In the genomic region with DNA sequence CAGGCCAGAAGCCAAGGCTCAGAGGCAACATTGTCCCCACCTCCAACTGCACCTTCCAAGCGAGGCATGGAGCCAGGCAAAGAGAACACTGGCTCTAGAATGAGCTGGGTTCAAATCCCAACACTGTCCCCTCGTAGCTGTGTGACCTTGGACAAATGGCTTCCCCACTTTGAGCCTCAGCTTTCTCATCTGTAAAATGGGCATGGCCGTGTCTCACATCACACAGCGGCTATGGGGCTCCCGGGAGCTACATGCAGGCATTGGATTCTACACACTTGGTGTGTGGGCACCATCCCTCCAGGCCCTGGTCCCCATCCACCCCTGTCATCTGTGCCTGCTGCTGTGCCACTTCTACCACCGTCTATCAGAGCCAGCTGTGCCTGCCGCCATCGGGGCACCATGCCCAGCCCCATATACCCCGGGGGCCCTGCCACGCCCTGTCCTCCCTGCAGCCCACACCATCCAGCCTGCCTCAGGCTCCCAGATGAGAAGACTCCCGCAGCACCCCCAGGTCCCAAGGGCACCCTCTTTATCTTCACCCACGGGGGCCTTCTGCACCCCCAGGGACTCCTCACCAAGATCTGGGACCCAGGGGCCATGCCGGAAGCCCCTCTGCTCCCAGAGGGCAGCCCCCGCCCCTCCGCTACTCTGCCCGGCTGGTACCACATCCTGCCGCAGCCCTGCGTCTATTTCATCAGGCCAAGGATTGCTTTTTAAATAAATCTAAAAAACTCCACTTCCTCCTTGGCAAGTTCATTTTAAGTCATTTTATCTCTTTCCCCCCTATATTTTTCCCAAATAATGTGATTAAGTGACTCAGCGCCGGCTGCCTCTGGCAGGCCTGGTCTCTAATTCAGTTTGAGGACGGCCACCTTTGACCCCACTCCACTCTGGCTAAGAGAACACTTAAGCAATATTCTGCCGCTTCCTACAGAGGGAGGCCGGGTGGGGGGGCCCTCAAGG, we compare ENCODE assay signal across 13 cellular contexts.
DNase-seq lines count a peak whose midpoint lies in the region; ATAC-seq, FAIRE-seq and TF ChIP-seq lines count a peak whose summit lies in the region.
"Had no signal": no experiment of that assay in that cellular context is flagged by ENCODE, and none has a peak within 500 bp of the region (broad histone marks: within the 10 kb centered on the region; RNA-seq: fewer than 3 reads in every experiment).

No MANE protein-coding gene starts in this region.

- H3K9me3 Mint-ChIP-seq in activated CD4-positive, alpha-beta memory T cell treated with anti-CD3 and anti-CD28 coated beads, Interleukin-2, amount 10 ng/mL, durations not matched to agents 7 days and 5 days = no peaks in the 10 kb centered on the region

- DNase-seq in left cardiac atrium = peak; percentile 18
- DNase-seq in right cardiac atrium = no peak
- DNase-seq in activated CD4-positive, alpha-beta memory T cell treated with anti-CD3 and anti-CD28 coated beads, Interleukin-2, amount 10 ng/mL, durations not matched to agents 7 days and 5 days = peak; percentile 38
- no peak for DNase-seq in keratinocyte (ENCODE audit: low read depth, low spot score)
- DNase-seq in aorta = peak; percentile 21 to 59
- no peak for DNase-seq in mucosa of descending colon
- DNase-seq in HPDE6-E6E7 (ENCODE audit: extremely low spot score) = no peak
- no peak for DNase-seq in RKO (ENCODE audit: low spot score)
- DNase-seq: hippocampal formation; stimulated activated CD8-positive, alpha-beta memory T cell treated with anti-CD3 and anti-CD28 coated beads, Interleukin-4, amount 100 ng/mL, for 48 hours had no signal

- peaks cover 11% of the 10 kb centered on the region for H3K4me1 Mint-ChIP-seq in activated CD4-positive, alpha-beta memory T cell treated with anti-CD3 and anti-CD28 coated beads, Interleukin-2, amount 10 ng/mL, durations not matched to agents 7 days and 5 days

- H3K4me3 ChIP-seq in right cardiac atrium (ENCODE audit: low read length) = no peak overlapping the region
- H3K4me3 ChIP-seq in keratinocyte (ENCODE audit: control insufficient read depth in 2 of 3, extremely low read depth in 1 of 3, insufficient read depth in 2 of 3, low read depth in 1 of 3, low read length in 3 of 3) = no peak overlapping the region
- no peak overlapping the region for H3K4me3 ChIP-seq in aorta (ENCODE audit: low read length in 2 of 2)
- H3K4me3 ChIP-seq in mucosa of descending colon = no peak overlapping the region
- H3K4me3 ChIP-seq: smooth muscle cell had no signal

- H3K4me2 ChIP-seq in keratinocyte (ENCODE audit: control insufficient read depth, extremely low read depth, insufficient read depth, low read depth, low read length) = no peak overlapping the region
- H3K4me2 ChIP-seq: smooth muscle cell had no signal

- H3K79me2 ChIP-seq in keratinocyte (ENCODE audit: control insufficient read depth, insufficient read depth, low read length) = no peaks in the 10 kb centered on the region

- H3K27ac ChIP-seq in right cardiac atrium (ENCODE audit: low read length) (no peak overlapping the region), keratinocyte (ENCODE audit: control insufficient read depth, insufficient read depth, low read length) (no peak overlapping the region), aorta (ENCODE audit: low read depth in 1 of 2, low read length in 2 of 2) (no peak overlapping the region)
- H3K27ac ChIP-seq: HL-60 had no signal

- POLR2A ChIA-PET in activated CD4-positive, alpha-beta memory T cell treated with anti-CD3 and anti-CD28 coated beads, Interleukin-2, amount 10 ng/mL, durations not matched to agents 7 days and 5 days (lab: Charles Lee) = no interaction called here

- no peaks in the 10 kb centered on the region for H3K9me3 ChIP-seq in right cardiac atrium (ENCODE audit: control insufficient read depth, low read length)
- H3K9me3 ChIP-seq in keratinocyte (ENCODE audit: control insufficient read depth, low read depth, low read length) = no peaks in the 10 kb centered on the region
- H3K9me3 ChIP-seq in aorta (ENCODE audit: control insufficient read depth, low read length) = no peaks in the 10 kb centered on the region
- no peaks in the 10 kb centered on the region for H3K9me3 ChIP-seq in mucosa of descending colon

- no peaks in the 10 kb centered on the region for H4K20me1 ChIP-seq in keratinocyte (ENCODE audit: control insufficient read depth, extremely low read depth, insufficient read depth, low read length)

- 64% methylated on average over 23 of the region's 23 CpGs for WGBS in right cardiac atrium
- WGBS in aorta, 2 donors = 75 to 76% methylated on average over 23 of the region's 23 CpGs

- H2AFZ ChIP-seq in keratinocyte (ENCODE audit: control insufficient read depth, low read length) = no peak overlapping the region

- H3K4me1 ChIP-seq in right cardiac atrium (ENCODE audit: control insufficient read depth, insufficient read depth, low read length) (no peaks in the 10 kb centered on the region), keratinocyte (ENCODE audit: control insufficient read depth, extremely low read depth, insufficient read depth, low read length) (peaks cover 28% of the 10 kb centered on the region), aorta (ENCODE audit: control insufficient read depth in 1 of 2, insufficient read depth in 2 of 2, low read length in 2 of 2) (no peaks in the 10 kb centered on the region), mucosa of descending colon (ENCODE audit: low read depth) (peaks cover 13% of the 10 kb centered on the region)

- no peaks in the 10 kb centered on the region for H3K36me3 Mint-ChIP-seq in activated CD4-positive, alpha-beta memory T cell treated with anti-CD3 and anti-CD28 coated beads, Interleukin-2, amount 10 ng/mL, durations not matched to agents 7 days and 5 days (ENCODE audit: low read depth)

- no peaks in the 10 kb centered on the region for H3K9me1 ChIP-seq in keratinocyte (ENCODE audit: control insufficient read depth, extremely low read depth, insufficient read depth, low read length)

- dilution Hi-C loops in keratinocyte (cut with MboI; ENCODE audit: extremely low pct_ligation_motif_present, low sequenced_read_pairs) = no loop called here

- H3K4me3 Mint-ChIP-seq in activated CD4-positive, alpha-beta memory T cell treated with anti-CD3 and anti-CD28 coated beads, Interleukin-2, amount 10 ng/mL, durations not matched to agents 7 days and 5 days = no peak overlapping the region

- TF ChIP-seq CTCF in keratinocyte (optimal IDR thresholded peaks at IDR 0.05 in 1 of 3, IDR thresholded peaks at IDR 0.05 in 1 of 3, conservative IDR thresholded peaks at IDR 0.05 in 1 of 3; ENCODE audit: extremely low read depth in 1 of 3, insufficient read depth in 2 of 3, low read length in 3 of 3) (no peak), mucosa of descending colon (IDR thresholded peaks at IDR 0.05) (no peak)

- H3K36me3 ChIP-seq in keratinocyte (ENCODE audit: control insufficient read depth in 2 of 2, extremely low read depth in 1 of 2, insufficient read depth in 2 of 2, low read length in 2 of 2) (no peaks in the 10 kb centered on the region), aorta (ENCODE audit: control insufficient read depth in 1 of 2, insufficient read depth in 2 of 2, low read length in 1 of 2) (no peaks in the 10 kb centered on the region), mucosa of descending colon (ENCODE audit: low read depth) (no peaks in the 10 kb centered on the region)

- no peaks in the 10 kb centered on the region for H3K27me3 ChIP-seq in right cardiac atrium (ENCODE audit: control insufficient read depth, insufficient read depth)
- H3K27me3 ChIP-seq in keratinocyte (ENCODE audit: control insufficient read depth, extremely low read depth, insufficient read depth, low read length) = no peaks in the 10 kb centered on the region
- no peaks in the 10 kb centered on the region for H3K27me3 ChIP-seq in aorta (ENCODE audit: control insufficient read depth in 1 of 2, insufficient read depth in 2 of 2, low read length in 1 of 2)

- FAIRE-seq in keratinocyte (lab: Jason Lieb, UNC) = peak; percentile 13
- FAIRE-seq: GM19239 had no signal

- intact Hi-C loops in left cardiac atrium (cut with DNase I) (no loop called here), right cardiac atrium (cut with DNase I) (no loop called here), aorta (cut with DNase I) (no loop called here), mucosa of descending colon (cut with DNase I, micrococcal nuclease) (no loop called here)

- H3K9ac ChIP-seq in keratinocyte (ENCODE audit: control insufficient read depth, extremely low read depth, insufficient read depth, low read length) = no peak overlapping the region

- H3K27me3 Mint-ChIP-seq in activated CD4-positive, alpha-beta memory T cell treated with anti-CD3 and anti-CD28 coated beads, Interleukin-2, amount 10 ng/mL, durations not matched to agents 7 days and 5 days = peaks cover 7% of the 10 kb centered on the region

- ATAC-seq in left cardiac atrium (no peak), right cardiac atrium (no peak), aorta (ENCODE audit: low FRiP score) (no peak), mucosa of descending colon (no peak)

- H3K27ac Mint-ChIP-seq in activated CD4-positive, alpha-beta memory T cell treated with anti-CD3 and anti-CD28 coated beads, Interleukin-2, amount 10 ng/mL, durations not matched to agents 7 days and 5 days = peak overlapping the region; percentile 47

- CTCF ChIA-PET in activated CD4-positive, alpha-beta memory T cell treated with anti-CD3 and anti-CD28 coated beads, Interleukin-2, amount 10 ng/mL, durations not matched to agents 7 days and 5 days (lab: Charles Lee) = interaction anchor here (0.6 to 1.1 kb wide), 2 partner anchors 38 to 716 kb away, joined by 3 read pairs; no protein-coding TSS in a partner anchor

Comparison
In these comparisons a context has a peak if more than half of its experiments do, and no peak if none do; other contexts are left out.
1. DNase-seq: peak in left cardiac atrium (single experiment), activated CD4-positive, alpha-beta memory T cell treated with anti-CD3 and anti-CD28 coated beads, Interleukin-2, amount 10 ng/mL, durations not matched to agents 7 days and 5 days (single experiment) and aorta (2 of 2); none in right cardiac atrium (0 of 3), keratinocyte (single experiment), mucosa of descending colon (0 of 3), HPDE6-E6E7 (single experiment) and RKO (single experiment).